Comparison of ENCODE assay signal across 24 cellular contexts in the genomic region with DNA sequence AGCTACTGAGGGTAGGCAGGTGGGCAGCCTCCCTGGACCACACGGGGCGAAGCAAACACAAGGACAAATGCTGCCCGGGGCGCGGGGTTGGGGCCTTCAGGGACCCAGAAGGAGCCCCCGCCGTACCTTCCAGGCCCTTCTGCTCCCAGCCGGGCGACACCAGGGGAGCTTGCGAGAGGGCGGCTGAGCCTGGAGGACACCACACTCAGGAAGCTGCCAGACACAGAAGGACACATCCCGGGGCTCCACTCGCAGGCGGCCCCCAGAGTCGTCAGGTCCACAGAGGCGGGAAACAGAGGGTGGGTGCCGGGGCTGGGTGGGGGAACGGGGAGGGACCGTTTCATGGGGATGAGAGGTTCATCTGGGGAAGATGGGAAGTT.
"Had no signal": no experiment of that assay in that cellular context is flagged by ENCODE, and none has a peak within 500 bp of the region (broad histone marks: within the 10 kb centered on the region; RNA-seq: fewer than 3 reads in every experiment).

No MANE protein-coding gene starts in this region.

- DNase-seq: activated CD4-positive, alpha-beta T cell treated with anti-CD3 and anti-CD28 coated beads for 4 hours; activated CD8-positive, alpha-beta memory T cell treated with anti-CD3 and anti-CD28 coated beads for 24 hours; activated gamma-delta T cell; aorta; caudate nucleus; effector CD4-positive, alpha-beta T cell; foreskin melanocyte; mammary epithelial cell; midbrain; stimulated activated CD4-positive, alpha-beta T cell treated with anti-CD3 and anti-CD28 coated beads, Interleukin-4, amount 100 ng/mL, for 24 hours; stimulated activated naive CD8-positive, alpha-beta T cell treated with anti-CD3 and anti-CD28 coated beads, Interleukin-15, Interleukin-2, amounts not matched to agents 100 U/mL and 50 U/mL, for 24 hours; T-helper 9 cell; upper lobe of right lung had no signal

- H3K36me3 ChIP-seq: upper lobe of right lung had no signal

- H3K36me3 Mint-ChIP-seq: activated naive CD4-positive, alpha-beta T cell treated with anti-CD3 and anti-CD28 coated beads, Interleukin-2, amount 50 U/mL, for 72 hours had no signal

- H3K4me3 ChIP-seq: hepatocyte, left lung, SJSA1, spleen, upper lobe of right lung had no signal

- H3K4me3 Mint-ChIP-seq: activated T-cell treated with anti-CD3 and anti-CD28 coated beads, Interleukin-2, amount 50 U/mL, for 72 hours; brain; dendritic cell treated with granulocyte-macrophage colony-stimulating factor and Interleukin-4, amounts not matched to agents 40 ng/mL and 50 ng/mL, for 4 days; immature natural killer cell; nephron had no signal

- H3K9me3 Mint-ChIP-seq: activated naive CD4-positive, alpha-beta T cell treated with anti-CD3 and anti-CD28 coated beads, Interleukin-2, amount 50 U/mL, for 72 hours; activated T-cell treated with anti-CD3 and anti-CD28 coated beads, Interleukin-2, amount 50 U/mL, for 72 hours; dendritic cell treated with granulocyte-macrophage colony-stimulating factor and Interleukin-4, amounts not matched to agents 40 ng/mL and 50 ng/mL, for 4 days; immature natural killer cell; nephron had no signal

- H3K9me3 ChIP-seq: left lung, SJSA1, spleen, upper lobe of right lung had no signal

- H3K4me1 ChIP-seq: parathyroid adenoma, SJSA1 had no signal

- H3K27me3 Mint-ChIP-seq: brain; dendritic cell treated with granulocyte-macrophage colony-stimulating factor and Interleukin-4, amounts not matched to agents 40 ng/mL and 50 ng/mL, for 4 days had no signal

- H3K27ac ChIP-seq: hepatocyte, left lung, parathyroid adenoma, SJSA1, spleen, upper lobe of right lung had no signal

- H3K27ac Mint-ChIP-seq: activated naive CD4-positive, alpha-beta T cell treated with anti-CD3 and anti-CD28 coated beads, Interleukin-2, amount 50 U/mL, for 72 hours; activated T-cell treated with anti-CD3 and anti-CD28 coated beads, Interleukin-2, amount 50 U/mL, for 72 hours; dendritic cell treated with granulocyte-macrophage colony-stimulating factor and Interleukin-4, amounts not matched to agents 40 ng/mL and 50 ng/mL, for 4 days; immature natural killer cell; nephron had no signal

- ATAC-seq: activated naive CD4-positive, alpha-beta T cell treated with anti-CD3 and anti-CD28 coated beads, Interleukin-2, amount 50 U/mL, for 72 hours; left lung; upper lobe of right lung had no signal

- H3K27me3 ChIP-seq: hepatocyte, left lung, SJSA1, spleen, upper lobe of right lung had no signal
